6 cellular contexts compared by ENCODE assay signal in genomic region chr13:35093356-35093755, GRCh38.
"Had no signal": no experiment of that assay in that cellular context is flagged by ENCODE, and none has a peak within 500 bp of the region (broad histone marks: within the 10 kb centered on the region; RNA-seq: fewer than 3 reads in every experiment).

No MANE protein-coding gene starts in this region.

- H3K27ac ChIP-seq: HL-60 had no signal

- H3K4me3 ChIP-seq: K562 had no signal

- DNase-seq: IMR-90, KBM-7 had no signal

- FAIRE-seq: HepG2, HTR-8/SVneo, K562 had no signal

- ATAC-seq: HepG2, K562 had no signal
